Comparison of ENCODE assay signal across 2 cellular contexts in the genomic region with DNA sequence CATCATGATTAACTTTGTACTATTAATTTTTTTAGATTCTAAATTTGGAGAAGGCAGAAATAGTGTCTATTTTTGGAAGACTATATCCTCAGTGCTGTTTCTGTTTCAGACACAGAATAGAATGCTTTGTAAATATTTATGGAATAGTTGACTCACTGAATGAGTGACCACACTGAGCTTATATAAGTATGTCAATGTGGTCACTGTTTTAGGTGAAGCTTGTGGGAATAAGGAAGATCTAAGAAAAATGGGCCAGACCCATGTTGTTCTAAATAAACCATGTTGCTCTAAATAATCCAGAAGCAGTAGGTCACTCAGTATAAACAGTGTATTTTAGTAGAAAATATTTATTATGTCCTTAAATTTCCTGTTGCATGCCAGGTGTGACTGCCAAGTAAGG.
TF ChIP-seq lines count a peak whose summit lies in the region.

No MANE protein-coding gene starts in this region.

TF ChIP-seq in IMR-90, 13 proteins besides CTCF, POLR2A, EP300 and RAD21:
- TF ChIP-seq, protein P1, sequence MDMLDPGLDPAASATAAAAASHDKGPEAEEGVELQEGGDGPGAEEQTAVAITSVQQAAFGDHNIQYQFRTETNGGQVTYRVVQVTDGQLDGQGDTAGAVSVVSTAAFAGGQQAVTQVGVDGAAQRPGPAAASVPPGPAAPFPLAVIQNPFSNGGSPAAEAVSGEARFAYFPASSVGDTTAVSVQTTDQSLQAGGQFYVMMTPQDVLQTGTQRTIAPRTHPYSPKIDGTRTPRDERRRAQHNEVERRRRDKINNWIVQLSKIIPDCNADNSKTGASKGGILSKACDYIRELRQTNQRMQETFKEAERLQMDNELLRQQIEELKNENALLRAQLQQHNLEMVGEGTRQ (IDR thresholded peaks at IDR 0.05; ENCODE audit: low read depth, low read length): no peak

TF ChIP-seq in HepG2, 621 proteins besides CTCF, POLR2A, EP300 and RAD21:
- TF ChIP-seq RBM22 (optimal IDR thresholded peaks at IDR 0.05; ENCODE audit: low read length) (no peak), FIP1L1 (IDR thresholded peaks at IDR 0.05; ENCODE audit: borderline replicate concordance, insufficient read depth, low read depth, low read length) (no peak), KLF13 (CRISPR knock-in tag; IDR thresholded peaks at IDR 0.05) (no peak), KLF11 (CRISPR knock-in tag; IDR thresholded peaks at IDR 0.05) (no peak)
